ENCODE assay signal across 8 cellular contexts in genomic region chr12:122080149-122081107, GRCh38. TPM values are rescaled to one million over a fixed set of nuclear protein-coding genes. Genes with fewer than 3 reads are reported as not detected.
A peak's percentile ranks its signal among the peaks of the same experiment; 100 is the strongest.
DNase-seq lines count a peak whose midpoint lies in the region; ATAC-seq, FAIRE-seq and TF ChIP-seq lines count a peak whose summit lies in the region.

No MANE protein-coding gene starts in this region.

- H3K18ac ChIP-seq in H1 (ENCODE audit: extremely low read depth, low read length): no peak overlapping the region

- no peak overlapping the region for H3K14ac ChIP-seq in H1 (ENCODE audit: insufficient read length)

- ATAC-seq in GM21723 (IDR thresholded peaks at IDR 0.05; ENCODE audit: unreplicated experiment): no peak

- H2BK12ac ChIP-seq in H1 (ENCODE audit: low read depth, low read length): no peak overlapping the region

- peak overlapping the region; percentile 87 to 98 for H3K4me2 ChIP-seq in H1 (ENCODE audit: insufficient read depth in 1 of 2, low read depth in 2 of 2, low read length in 2 of 2)

- no peak overlapping the region for H4K91ac ChIP-seq in H1 (replicated peaks; ENCODE audit: insufficient read length, low read length)

- H3K9me3 ChIP-seq in SK-N-MC (ENCODE audit: low read depth, low read length) (no peaks in the 10 kb centered on the region), H1 (ENCODE audit: insufficient read depth in 2 of 2, low read depth in 1 of 2, low read length in 1 of 2) (no peaks in the 10 kb centered on the region), mesodermal cell (ENCODE audit: control insufficient read depth, low read length) (no peaks in the 10 kb centered on the region), tibial nerve (no peaks in the 10 kb centered on the region)

- H2BK20ac ChIP-seq in H1 (ENCODE audit: low read length): no peak overlapping the region

- H3K23ac ChIP-seq in H1 (ENCODE audit: insufficient read length): no peak overlapping the region

- H3K79me2 ChIP-seq in H1 (ENCODE audit: control insufficient read depth in 1 of 2, insufficient read depth in 2 of 2, low read length in 2 of 2): peaks cover 4 to 21% of the 10 kb centered on the region in 2 experiments; a peak in 3 of 4 replicates

- H4K20me1 ChIP-seq in H1 (replicated peaks in 1 of 2; ENCODE audit: control insufficient read depth in 1 of 2, insufficient read depth in 2 of 2, low read length in 2 of 2): peaks cover 0 to 4% of the 10 kb centered on the region in 2 experiments

- FAIRE-seq in H1 (lab: Jason Lieb, UNC) (no peak), D721Med (lab: Jason Lieb, UNC) (no peak)

- no peak overlapping the region for H3K27ac ChIP-seq in SK-N-MC
- no peak overlapping the region for H3K27ac ChIP-seq in H1 (ENCODE audit: low read depth, low read length)
- peak overlapping the region; percentile 53 for H3K27ac ChIP-seq in mesodermal cell (ENCODE audit: low read depth, low read length, severe bottlenecking)
- H3K27ac ChIP-seq in tibial nerve: peak overlapping the region; percentile 52 to 90 (median 86)

- H2BK5ac ChIP-seq in H1 (ENCODE audit: low read depth, low read length): no peak overlapping the region

- H3K36me3 ChIP-seq in SK-N-MC (ENCODE audit: insufficient read depth, low read length) (no peaks in the 10 kb centered on the region; the same call in 1 of the 2 replicates), H1 (ENCODE audit: control insufficient read depth in 2 of 4, insufficient read depth in 4 of 4, low read length in 3 of 4) (peaks cover 0 to under 1% (median 0%) of the 10 kb centered on the region in 4 experiments; a peak in 2 of 8 replicates), mesodermal cell (ENCODE audit: control insufficient read depth, insufficient read depth, low read length) (peaks cover 27% of the 10 kb centered on the region), tibial nerve (peaks cover 0 to 15% (median 0%) of the 10 kb centered on the region in 3 donors)

- TF ChIP-seq POLR2A in H1 (IDR thresholded peaks at IDR 0.05; ENCODE audit: control extremely low read depth in 1 of 2, low read depth in 2 of 2, low read length in 2 of 2): no peak
- TF ChIP-seq POLR2A in tibial nerve (IDR thresholded peaks at IDR 0.05): peak; percentile 7 to 37

- H3K9ac ChIP-seq in SK-N-MC (ENCODE audit: insufficient read length) (no peak overlapping the region), H1 (replicated peaks in 1 of 4; ENCODE audit: extremely low read depth in 1 of 4, low read depth in 3 of 4, low read length in 3 of 4) (peak overlapping the region in 1 of 4 experiments; percentile 12; a peak in 2 of 7 replicates)

- TF ChIP-seq CTCF in H1 (IDR thresholded peaks at IDR 0.05; ENCODE audit: control extremely low read depth in 1 of 3, insufficient read depth in 1 of 3, low read depth in 1 of 3, low read length in 3 of 3) (no peak), tibial nerve (IDR thresholded peaks at IDR 0.05) (no peak), D721Med (IDR thresholded peaks at IDR 0.05; ENCODE audit: insufficient read depth, missing control alignments) (no peak)

- POLR2A ChIA-PET in H1 (lab: Charles Lee; ENCODE audit: partially characterized antibody): interaction anchor here (0.9 to 2.5 kb wide), 9 partner anchors 8 to 192 kb away, joined by 3 to 15 read pairs (median 4); partner anchors contain the start of gene PSMD9

- DNase-seq in CD1c-positive myeloid dendritic cell (ENCODE audit: extremely low spot score) (peak; percentile 88), HPDE6-E6E7 (ENCODE audit: extremely low spot score) (peak; percentile 85), SK-N-MC (ENCODE audit: low read depth, low spot score) (no peak), H1 (ENCODE audit: low read depth in 1 of 2, low spot score in 2 of 2) (no peak), tibial nerve (ENCODE audit: low spot score in 2 of 2) (peak; percentile 44 to 78), D721Med (ENCODE audit: insufficient read length, low spot score) (no peak)

- no peak overlapping the region for H4K8ac ChIP-seq in H1 (ENCODE audit: extremely low read depth, insufficient read depth, low read length)

- no peak overlapping the region for H2BK15ac ChIP-seq in H1 (ENCODE audit: low read length)

- TF ChIP-seq EP300 in H1 (IDR thresholded peaks at IDR 0.05; ENCODE audit: borderline replicate concordance in 1 of 2, low read depth in 2 of 2, low read length in 2 of 2) (no peak), tibial nerve (IDR thresholded peaks at IDR 0.05) (peak in 1 of 2 donors; percentile 70)

- H2AK5ac ChIP-seq in H1 (ENCODE audit: low read depth, low read length): no peak overlapping the region

- WGBS in H1 (ENCODE audit: extremely low coverage in 1 of 2, insufficient coverage in 1 of 2, insufficient read length in 1 of 2, insufficient replicate concordance in 2 of 2, low coverage in 1 of 2, low lambda C conversion rate in 2 of 2, missing lambda C conversion rate in 1 of 2), 2 experiments: 56% methylated on average over 18 of the region's 18 CpGs; no CpG with 5 or more reads in 1 of the 2 experiments
- 22 to 28% methylated on average over 8 to 10 of the region's 18 CpGs for WGBS in mesodermal cell (ENCODE audit: insufficient coverage in 2 of 2), 2 experiments
- WGBS in tibial nerve, 2 donors: 12 to 13% methylated on average over 18 of the region's 18 CpGs

- no peak overlapping the region for H3K56ac ChIP-seq in H1 (replicated peaks; ENCODE audit: insufficient read length, low read depth, low read length)

- H2AFZ ChIP-seq in H1 (ENCODE audit: low read length): no peak overlapping the region

- no peak overlapping the region for H4K5ac ChIP-seq in H1 (ENCODE audit: insufficient read length, low read depth, low read length)

- peaks cover 8% of the 10 kb centered on the region; the same call in 1 of the 2 replicates for H3K79me1 ChIP-seq in H1 (ENCODE audit: low read depth, low read length)

- peaks cover 13% of the 10 kb centered on the region; the same call in 1 of the 2 replicates for H3K23me2 ChIP-seq in H1 (ENCODE audit: low read depth, low read length)

- no peak overlapping the region for H3K4ac ChIP-seq in H1 (replicated peaks; ENCODE audit: insufficient read length, low read depth, low read length)

- H3K27me3 ChIP-seq in H1 (replicated peaks in 1 of 4; ENCODE audit: control insufficient read depth in 3 of 4, extremely low read depth in 1 of 4, insufficient read depth in 3 of 4, low read length in 3 of 4): peaks cover 4 to 21% (median 19%) of the 10 kb centered on the region in 4 experiments; a peak in 6 of 7 replicates
- no peaks in the 10 kb centered on the region for H3K27me3 ChIP-seq in tibial nerve

- H2BK120ac ChIP-seq in H1 (replicated peaks; ENCODE audit: low read depth, low read length): no peak overlapping the region

- TF ChIP-seq RAD21 in H1 (IDR thresholded peaks at IDR 0.05 in 1 of 2, conservative IDR thresholded peaks at IDR 0.05 in 1 of 2; ENCODE audit: low read depth in 2 of 2, low read length in 2 of 2): no peak

- H3K4me3 ChIP-seq in SK-N-MC: peak overlapping the region; percentile 91
- peak overlapping the region; percentile 62 to 74 (median 68); a peak in 6 of 8 replicates for H3K4me3 ChIP-seq in H1 (ENCODE audit: extremely low read depth in 1 of 4, insufficient read depth in 2 of 4, low read depth in 3 of 4, low read length in 4 of 4)
- peak overlapping the region; percentile 60 for H3K4me3 ChIP-seq in mesodermal cell (ENCODE audit: extremely low read depth, insufficient read depth, low read length, poor library complexity, severe bottlenecking)
- peak overlapping the region; percentile 61 to 85 (median 65) for H3K4me3 ChIP-seq in tibial nerve

- CTCF ChIA-PET in H1 (lab: Charles Lee; ENCODE audit: partially characterized antibody): interaction anchor here (0.6 to 3.8 kb wide), 10 partner anchors 10 to 726 kb away, joined by 3 to 26 read pairs (median 4); no protein-coding TSS in a partner anchor

- H3K4me1 ChIP-seq in H1 (replicated peaks in 1 of 4; ENCODE audit: control insufficient read depth in 3 of 4, insufficient read depth in 4 of 4, low read length in 3 of 4) (peaks cover 4 to 8% (median 5%) of the 10 kb centered on the region in 4 experiments; a peak in 5 of 7 replicates), mesodermal cell (ENCODE audit: control insufficient read depth, insufficient read depth, low read length, poor library complexity, severe bottlenecking) (peaks cover 22% of the 10 kb centered on the region), tibial nerve (peaks cover 0 to 63% (median 37%) of the 10 kb centered on the region in 4 donors)

TF ChIP-seq in H1, 55 proteins besides CTCF, POLR2A, EP300 and RAD21 (continues in another document):
- TF ChIP-seq POU5F1 (IDR thresholded peaks at IDR 0.05; ENCODE audit: low read depth, low read length): no peak
- no peak for TF ChIP-seq POLR2AphosphoS5 (IDR thresholded peaks at IDR 0.05; ENCODE audit: low read depth, low read length)
- no peak for TF ChIP-seq KDM1A (IDR thresholded peaks at IDR 0.05; ENCODE audit: borderline replicate concordance, low read length)
- no peak for TF ChIP-seq GABPA (IDR thresholded peaks at IDR 0.05; ENCODE audit: borderline replicate concordance, insufficient read depth, low read length)
- TF ChIP-seq SUZ12 (IDR thresholded peaks at IDR 0.05; ENCODE audit: low read length): no peak
- TF ChIP-seq TAF7 (optimal IDR thresholded peaks at IDR 0.05; ENCODE audit: borderline replicate concordance, low read depth, low read length): no peak

RNA-seq across cellular contexts. Expression of gene MLXIP, which starts 1.9 kb away (rescaled TPM):
- 40.4 and 40.5 TPM in 2 replicates for total RNA-seq in H1 (2021; fragmentation: NEBNext Ultra II Directional; extraction: Animal tissue kit (Norgen Biotek cat#: 25700))
- 5.5 and 13.2 TPM in 2 replicates for polyA plus RNA-seq in H1 (2011; rRNA removed)
- 4.1 TPM for polyA plus RNA-seq in H1 (2011; cell fraction: cytosol; rRNA removed)
- polyA plus RNA-seq in H1 (2011; cell fraction: nucleus; rRNA removed): 18.6 TPM
- 15.2 to 19.4 TPM (median 18.9 TPM) in 4 replicates for polyA plus RNA-seq in H1 (2012, experiment 1 of 2)
- polyA plus RNA-seq in H1 (2012, experiment 2 of 2): 13.9 TPM
- polyA plus RNA-seq in H1 (2013, experiment 1 of 2): 33.1 TPM
- 33.0 TPM for polyA plus RNA-seq in H1 (2013, experiment 2 of 2)
- 10.0 and 15.5 TPM in 2 replicates for polyA minus RNA-seq in H1 (2011; rRNA and poly(A)+ RNA removed)
- polyA minus RNA-seq in H1 (2011; cell fraction: cytosol; rRNA and poly(A)+ RNA removed): 23.0 TPM
- polyA minus RNA-seq in H1 (2011; cell fraction: nucleus; rRNA and poly(A)+ RNA removed): 35.1 TPM
- 26.2 TPM for polyA plus RNA-seq in mesodermal cell (2013, experiment 1 of 2)
- 21.8 TPM for polyA plus RNA-seq in mesodermal cell (2013, experiment 2 of 2)
- 10 to 100 TPM; 22.1 to 57.0 (median 27.1) TPM for total RNA-seq in tibial nerve

RNA-seq across cellular contexts. Expression of gene BCL7A, which starts 58.7 kb away (rescaled TPM):
- total RNA-seq in H1 (2021; fragmentation: NEBNext Ultra II Directional; extraction: Animal tissue kit (Norgen Biotek cat#: 25700)): 12.7 and 13.6 TPM in 2 replicates
- polyA plus RNA-seq in H1 (2011; rRNA removed): 11.9 and 13.9 TPM in 2 replicates
- polyA plus RNA-seq in H1 (2011; cell fraction: cytosol; rRNA removed): 10.4 TPM
- 12.9 TPM for polyA plus RNA-seq in H1 (2011; cell fraction: nucleus; rRNA removed)
- polyA plus RNA-seq in H1 (2012, experiment 1 of 2): 10.9 to 13.5 TPM (median 11.5 TPM) in 4 replicates
- 7.6 TPM for polyA plus RNA-seq in H1 (2012, experiment 2 of 2)
- polyA plus RNA-seq in H1 (2013, experiment 1 of 2): 6.2 TPM
- 6.1 TPM for polyA plus RNA-seq in H1 (2013, experiment 2 of 2)
- polyA minus RNA-seq in H1 (2011; rRNA and poly(A)+ RNA removed): 11.8 and 13.5 TPM in 2 replicates
- 10.1 TPM for polyA minus RNA-seq in H1 (2011; cell fraction: cytosol; rRNA and poly(A)+ RNA removed)
- 11.5 TPM for polyA minus RNA-seq in H1 (2011; cell fraction: nucleus; rRNA and poly(A)+ RNA removed)
- 14.0 TPM for polyA plus RNA-seq in mesodermal cell (2013, experiment 1 of 2)
- 10.5 TPM for polyA plus RNA-seq in mesodermal cell (2013, experiment 2 of 2)
- total RNA-seq in tibial nerve: 10 to 100 TPM in 1 of 4 donors, 1 to 10 TPM in 3; 2.4 to 10.7 (median 5.1) TPM

Comparison
In these comparisons a context has a peak if more than half of its experiments do, and no peak if none do; other contexts are left out.
1. DNase-seq: peak in CD1c-positive myeloid dendritic cell (single experiment), HPDE6-E6E7 (single experiment) and tibial nerve (2 of 2); none in SK-N-MC (single experiment), H1 (0 of 2) and D721Med (single experiment).
2. H3K27ac ChIP-seq: peak in mesodermal cell (single experiment) and tibial nerve (4 of 4); none in SK-N-MC (single experiment) and H1 (single experiment).
3. POLR2A ChIP-seq: peak in tibial nerve (2 of 2); none in H1 (0 of 2).
4. Peak in every context shown above with its lines, with median percentiles within 50 percentile points of each other: H3K4me3 ChIP-seq.